Comparison of ENCODE assay signal across 12 cellular contexts in the genomic region with DNA sequence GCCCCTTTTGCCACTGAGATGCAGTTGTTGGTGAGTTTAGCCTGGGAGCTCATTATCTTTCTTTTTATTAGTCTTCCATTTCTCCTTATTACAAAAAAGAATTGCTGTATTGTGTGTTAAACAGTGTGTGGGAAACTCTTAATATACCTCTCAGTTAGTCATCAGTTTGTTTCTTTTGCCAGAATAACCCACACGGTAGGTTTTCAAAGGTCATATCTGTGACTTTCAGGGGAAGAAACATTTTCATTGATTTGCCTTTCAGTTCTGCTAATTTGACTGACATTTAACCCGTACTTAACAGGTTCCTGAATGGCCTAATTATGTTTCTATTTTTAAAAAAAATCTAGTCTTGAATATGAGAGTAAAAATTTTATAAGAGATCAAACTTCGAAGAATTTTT.
A peak's percentile ranks its signal among the peaks of the same experiment; 100 is the strongest.
DNase-seq lines count a peak whose midpoint lies in the region; ATAC-seq, FAIRE-seq and TF ChIP-seq lines count a peak whose summit lies in the region.
"Had no signal": no experiment of that assay in that cellular context is flagged by ENCODE, and none has a peak within 500 bp of the region (broad histone marks: within the 10 kb centered on the region; RNA-seq: fewer than 3 reads in every experiment).

No MANE protein-coding gene starts in this region.

- no peaks in the 10 kb centered on the region for H3K9me3 ChIP-seq in ascending aorta
- H3K9me3 ChIP-seq: right lobe of liver had no signal

- DNase-seq in GM18507 (ENCODE audit: extremely low spot score, insufficient read length, low read depth): no peak
- DNase-seq in fibroblast of mammary gland (ENCODE audit: low read depth): peak; percentile 40
- DNase-seq in stimulated activated CD4-positive, alpha-beta T cell treated with anti-CD3 and anti-CD28 coated beads, Interleukin-2, amount 100 ng/mL, for 48 hours: no peak
- DNase-seq in ascending aorta (ENCODE audit: low spot score in 2 of 2): no peak
- DNase-seq in HK-2 (ENCODE audit: unreplicated experiment): no peak
- DNase-seq: CD4-positive, alpha-beta memory T cell; erythroblast; NCI-H1436; right lobe of liver had no signal

- no peak overlapping the region for H3K27ac ChIP-seq in ascending aorta
- H3K27ac ChIP-seq: right lobe of liver had no signal

- H3K4me1 ChIP-seq in ascending aorta: no peaks in the 10 kb centered on the region
- H3K4me1 ChIP-seq: right lobe of liver had no signal

- no peak overlapping the region for H3K4me3 ChIP-seq in fibroblast of mammary gland (ENCODE audit: control insufficient read depth, low read depth, low read length)
- H3K4me3 ChIP-seq in ascending aorta: no peak overlapping the region
- H3K4me3 ChIP-seq: right lobe of liver had no signal

- intact Hi-C loops in ascending aorta (cut with DNase I): no loop called here

- TF ChIP-seq CTCF in fibroblast of mammary gland (conservative IDR thresholded peaks at IDR 0.05; ENCODE audit: control insufficient read depth, insufficient read depth, low read depth, low read length): no peak
- no peak for TF ChIP-seq CTCF in ascending aorta (IDR thresholded peaks at IDR 0.05)

- H3K27me3 ChIP-seq in ascending aorta: no peaks in the 10 kb centered on the region
- H3K27me3 ChIP-seq: right lobe of liver had no signal

- peak; percentile 24 for FAIRE-seq in GM18507 (lab: Jason Lieb, UNC)

- no peaks in the 10 kb centered on the region for H3K36me3 ChIP-seq in ascending aorta
- H3K36me3 ChIP-seq: right lobe of liver had no signal

- ATAC-seq in GM21723 (IDR thresholded peaks at IDR 0.05; ENCODE audit: unreplicated experiment) (peak; percentile 72), HG03565 (IDR thresholded peaks at IDR 0.05; ENCODE audit: unreplicated experiment) (peak; percentile 70), HG03025 (IDR thresholded peaks at IDR 0.05; ENCODE audit: low FRiP score, unreplicated experiment) (no peak)
- ATAC-seq: right lobe of liver had no signal
